10 cellular contexts compared by ENCODE assay signal in genomic region chr1:190084552-190084951, GRCh38.
DNase-seq lines count a peak whose midpoint lies in the region; ATAC-seq and TF ChIP-seq lines count a peak whose summit lies in the region.
"Had no signal": no experiment of that assay in that cellular context is flagged by ENCODE, and none has a peak within 500 bp of the region (broad histone marks: within the 10 kb centered on the region; RNA-seq: fewer than 3 reads in every experiment).

No MANE protein-coding gene starts in this region.

- intact Hi-C loops in IMR-90 (cut with micrococcal nuclease): no loop called here

- no peak overlapping the region for H2BK120ac ChIP-seq in IMR-90 (ENCODE audit: low read depth, low read length)

- H3K4me2 ChIP-seq in IMR-90 (ENCODE audit: low read depth, low read length): no peak overlapping the region

- H3K9ac ChIP-seq in IMR-90 (ENCODE audit: low read depth, low read length): no peak overlapping the region

- WGBS in IMR-90 (ENCODE audit: extremely low coverage in 2 of 2, insufficient read length in 1 of 2), 2 experiments: no CpG with 5 or more reads among the region's 8 CpGs

- no peak for TF ChIP-seq POLR2A in IMR-90 (IDR thresholded peaks at IDR 0.05; ENCODE audit: low read depth, low read length)

- no peaks in the 10 kb centered on the region for H3K27me3 ChIP-seq in IMR-90 (ENCODE audit: control insufficient read depth, insufficient read depth, low read length)

- H3K27ac Mint-ChIP-seq in WTC11 (peak overlapping the region; percentile 86), progenitor cell of endocrine pancreas (no peak overlapping the region)
- no peak overlapping the region for H3K27ac Mint-ChIP-seq in activated T-cell treated with anti-CD3 and anti-CD28 coated beads, Interleukin-2, amount 50 U/mL, for 72 hours

- no peak overlapping the region for H4K91ac ChIP-seq in IMR-90 (ENCODE audit: insufficient read depth, low read depth, low read length)

- no peak overlapping the region for H3K23ac ChIP-seq in IMR-90 (ENCODE audit: low read depth, low read length)

- no peak overlapping the region for H2AFZ ChIP-seq in IMR-90 (replicated peaks; ENCODE audit: low read length, poor library complexity)

- no peak overlapping the region for H3K4ac ChIP-seq in IMR-90 (ENCODE audit: low read depth, low read length)

- no peak overlapping the region for H4K5ac ChIP-seq in IMR-90 (ENCODE audit: low read depth, low read length)

- no peaks in the 10 kb centered on the region for H3K9me3 ChIP-seq in IMR-90 (ENCODE audit: control insufficient read depth, insufficient read depth, low read length)

- H3K4me3 Mint-ChIP-seq in WTC11: peak overlapping the region; percentile 16; the same call in 1 of the 2 replicates
- H3K4me3 Mint-ChIP-seq in progenitor cell of endocrine pancreas (ENCODE audit: low read depth): no peak overlapping the region
- H3K4me3 Mint-ChIP-seq in activated T-cell treated with anti-CD3 and anti-CD28 coated beads, Interleukin-2, amount 50 U/mL, for 72 hours: no peak overlapping the region

- H3K36me3 Mint-ChIP-seq in WTC11 (no peaks in the 10 kb centered on the region), progenitor cell of endocrine pancreas (ENCODE audit: insufficient read depth) (no peaks in the 10 kb centered on the region)
- no peaks in the 10 kb centered on the region for H3K36me3 Mint-ChIP-seq in activated T-cell treated with anti-CD3 and anti-CD28 coated beads, Interleukin-2, amount 50 U/mL, for 72 hours (ENCODE audit: insufficient read depth in 2 of 2)

- H3K4me1 ChIP-seq in IMR-90 (ENCODE audit: control insufficient read depth, insufficient read depth, low read length): no peaks in the 10 kb centered on the region

- H3K27me3 Mint-ChIP-seq in WTC11 (ENCODE audit: low read depth) (no peaks in the 10 kb centered on the region), progenitor cell of endocrine pancreas (no peaks in the 10 kb centered on the region)
- no peaks in the 10 kb centered on the region for H3K27me3 Mint-ChIP-seq in activated T-cell treated with anti-CD3 and anti-CD28 coated beads, Interleukin-2, amount 50 U/mL, for 72 hours (ENCODE audit: low read depth)

- H4K8ac ChIP-seq in IMR-90 (ENCODE audit: low read depth in 2 of 2, low read length in 2 of 2): no peak overlapping the region

- H2BK20ac ChIP-seq in IMR-90 (ENCODE audit: low read depth, low read length): no peak overlapping the region

- in situ Hi-C loops in IMR-90 (cut with MboI; ENCODE audit: low sequenced_read_pairs): no loop called here

- no peak overlapping the region for H3K56ac ChIP-seq in IMR-90 (ENCODE audit: extremely low read depth, insufficient read depth, low read length)

- H2BK15ac ChIP-seq in IMR-90 (ENCODE audit: low read depth, low read length): no peak overlapping the region

- H3K9me1 ChIP-seq in IMR-90 (ENCODE audit: insufficient read depth, low read length): no peaks in the 10 kb centered on the region

- TF ChIP-seq CTCF in IMR-90 (conservative IDR thresholded peaks at IDR 0.05; ENCODE audit: low read depth, low read length) (0 out of 2 replicates have a peak, but pooled peaks have one; percentile 8), WTC11 (IDR thresholded peaks at IDR 0.05) (peak; percentile 83), progenitor cell of endocrine pancreas (IDR thresholded peaks at IDR 0.05; ENCODE audit: unreplicated experiment) (peak; percentile 37)

- no peak overlapping the region for H2AK9ac ChIP-seq in IMR-90 (replicated peaks; ENCODE audit: low read depth, low read length, poor library complexity)

- BruUV-seq in IMR-90 (replicated peaks; lab: Mats Ljungman, UMichigan): no TSS peak

- no peaks in the 10 kb centered on the region for H4K20me1 ChIP-seq in IMR-90 (ENCODE audit: insufficient read depth, low read length)

- dilution Hi-C loops in IMR-90 (cut with HindIII; ENCODE audit: low sequenced_read_pairs, unreplicated experiment): no loop called here

- POLR2A ChIA-PET in IMR-90 (lab: Charles Lee; ENCODE audit: unreplicated experiment): no interaction called here
- POLR2A ChIA-PET in WTC11 (lab: Charles Lee): no interaction called here

- no peak overlapping the region for H3K14ac ChIP-seq in IMR-90 (replicated peaks; ENCODE audit: low read depth, low read length)

- H3K36me3 ChIP-seq in IMR-90 (ENCODE audit: control insufficient read depth, insufficient read depth, low read length): no peaks in the 10 kb centered on the region

- H3K9me3 Mint-ChIP-seq in WTC11 (no peaks in the 10 kb centered on the region), progenitor cell of endocrine pancreas (ENCODE audit: low read depth) (no peaks in the 10 kb centered on the region)
- H3K9me3 Mint-ChIP-seq in activated T-cell treated with anti-CD3 and anti-CD28 coated beads, Interleukin-2, amount 50 U/mL, for 72 hours: peaks cover 0 to 3% of the 10 kb centered on the region in 2 donors

- H2BK5ac ChIP-seq in IMR-90 (ENCODE audit: low read depth, low read length, poor library complexity, severe bottlenecking): no peak overlapping the region

- no peak overlapping the region for H3K18ac ChIP-seq in IMR-90 (ENCODE audit: low read depth, low read length)

- no peak for TF ChIP-seq RAD21 in IMR-90 (IDR thresholded peaks at IDR 0.05; ENCODE audit: low read length)

- H3K27ac ChIP-seq in IMR-90 (ENCODE audit: insufficient read depth, low read length): no peak overlapping the region

- no peak for ATAC-seq in IMR-90 (ENCODE audit: low read depth)
- ATAC-seq in WTC11: peak; percentile 99
- no peak for ATAC-seq in activated T-cell treated with anti-CD3 and anti-CD28 coated beads, Interleukin-2, amount 50 U/mL, for 72 hours (replicated peaks in 1 of 2)

- no peaks in the 10 kb centered on the region for H3K79me1 ChIP-seq in IMR-90 (ENCODE audit: low read depth in 1 of 2, low read length in 2 of 2)

- DNase-seq in NCI-H82 (lab: John Stamatoyannopoulos, UW) (peak; percentile 23), NCI-H82 treated with DMSO at 0.1 percent for 48 hours (lab: John Stamatoyannopoulos, UW; ENCODE audit: unreplicated experiment) (no peak), IMR-90 (no peak), WTC11 (ENCODE audit: low spot score) (peak; percentile 85), progenitor cell of endocrine pancreas (ENCODE audit: low spot score, unreplicated experiment) (no peak), NCI-H446 (lab: John Stamatoyannopoulos, UW) (no peak), RKO (ENCODE audit: low spot score) (no peak)
- DNase-seq in activated T-cell treated with anti-CD3 and anti-CD28 coated beads, Interleukin-2, amount 50 U/mL, for 72 hours: no peak
- DNase-seq: occipital lobe, substantia nigra had no signal

- H3K4me1 Mint-ChIP-seq in WTC11 (peaks cover 3% of the 10 kb centered on the region), progenitor cell of endocrine pancreas (ENCODE audit: low read depth) (no peaks in the 10 kb centered on the region)
- H3K4me1 Mint-ChIP-seq in activated T-cell treated with anti-CD3 and anti-CD28 coated beads, Interleukin-2, amount 50 U/mL, for 72 hours (ENCODE audit: low read depth): no peaks in the 10 kb centered on the region

- CTCF ChIA-PET in IMR-90 (lab: Yijun Ruan, JAX): no interaction called here
- CTCF ChIA-PET in WTC11 (lab: Charles Lee): interaction anchor here (0.6 to 1.5 kb wide), 15 partner anchors 9 to 1772 kb away, joined by 3 to 10 read pairs (median 4); no protein-coding TSS in a partner anchor

- H2AK5ac ChIP-seq in IMR-90 (ENCODE audit: low read depth, low read length): no peak overlapping the region

- H3K4me3 ChIP-seq in IMR-90 (ENCODE audit: insufficient read depth, low read depth, low read length): no peak overlapping the region

TF ChIP-seq in IMR-90, 13 proteins besides CTCF, POLR2A, EP300 and RAD21 (continues in another document):
- TF ChIP-seq BHLHE40 (IDR thresholded peaks at IDR 0.05; ENCODE audit: low read depth, low read length) (no peak), RCOR1 (IDR thresholded peaks at IDR 0.05; ENCODE audit: insufficient replicate concordance, low read length) (no peak), CEBPB (IDR thresholded peaks at IDR 0.05; ENCODE audit: low read depth, low read length) (no peak), MAFK (IDR thresholded peaks at IDR 0.05; ENCODE audit: low read depth, low read length) (no peak), RFX5 (IDR thresholded peaks at IDR 0.05; ENCODE audit: low read depth, low read length) (no peak), MAZ (IDR thresholded peaks at IDR 0.05; ENCODE audit: borderline replicate concordance, low read depth, low read length) (no peak), ELK1 (IDR thresholded peaks at IDR 0.05; ENCODE audit: borderline replicate concordance, low read depth, low read length) (no peak), FOS (IDR thresholded peaks at IDR 0.05; ENCODE audit: low read depth, low read length) (no peak)

TF ChIP-seq in WTC11, 78 proteins besides CTCF, POLR2A, EP300 and RAD21:
- no peak for TF ChIP-seq E2F5 (CRISPR knock-in tag; IDR thresholded peaks at IDR 0.05)
- no peak for TF ChIP-seq ZNF121 (CRISPR knock-in tag; IDR thresholded peaks at IDR 0.05)
- TF ChIP-seq TEAD4 (CRISPR knock-in tag; IDR thresholded peaks at IDR 0.05): no peak
- peak; percentile 76 for TF ChIP-seq MAX (CRISPR knock-in tag; IDR thresholded peaks at IDR 0.05)
- TF ChIP-seq TEAD1 (CRISPR knock-in tag; IDR thresholded peaks at IDR 0.05): no peak

Comparison
In these comparisons a context has a peak if more than half of its experiments do, and no peak if none do; other contexts are left out.
1. DNase-seq: peak in NCI-H82 (single experiment) and WTC11 (single experiment); none in NCI-H82 treated with DMSO at 0.1 percent for 48 hours (single experiment), IMR-90 (single experiment), progenitor cell of endocrine pancreas (single experiment), NCI-H446 (0 of 2), activated T-cell treated with anti-CD3 and anti-CD28 coated beads, Interleukin-2, amount 50 U/mL, for 72 hours (0 of 2) and RKO (single experiment).
2. CTCF ChIP-seq: peak in every context shown above with its lines; median percentile 83 in WTC11; 37 in progenitor cell of endocrine pancreas; 8 in IMR-90.